1 cellular context compared by ENCODE assay signal in genomic region chr22:45818130-45819085, GRCh38.
TF ChIP-seq lines count a peak whose summit lies in the region.

No MANE protein-coding gene starts in this region.

TF ChIP-seq in SK-N-SH treated with all-trans-retinoic acid at 6 μM for 48 hours, 23 proteins besides CTCF, POLR2A, EP300 and RAD21 (continued from another document):
- TF ChIP-seq POU6F1 (CRISPR knock-in tag; IDR thresholded peaks at IDR 0.05; ENCODE audit: borderline replicate concordance, low read depth), result no peak
- TF ChIP-seq CSRNP3 (CRISPR knock-in tag; IDR thresholded peaks at IDR 0.05), result no peak
- TF ChIP-seq TOX (CRISPR knock-in tag; IDR thresholded peaks at IDR 0.05; ENCODE audit: borderline replicate concordance), result no peak
- no peak for TF ChIP-seq ZNF8 (CRISPR knock-in tag; IDR thresholded peaks at IDR 0.05)
- TF ChIP-seq CSDC2 (CRISPR knock-in tag; IDR thresholded peaks at IDR 0.05), result no peak
TF ChIP-seq in SK-N-SH treated with all-trans-retinoic acid at 6 μM for 48 hours: peak in this region for 0.
